In genomic region chr3:126655887-126656286, GRCh38 we compare ENCODE assay signal across 21 cellular contexts. TPM values are rescaled to one million over a fixed set of nuclear protein-coding genes. Genes with fewer than 3 reads are reported as not detected.
A peak's percentile ranks its signal among the peaks of the same experiment; 100 is the strongest.
DNase-seq lines count a peak whose midpoint lies in the region; ATAC-seq and TF ChIP-seq lines count a peak whose summit lies in the region.
"Had no signal": no experiment of that assay in that cellular context is flagged by ENCODE, and none has a peak within 500 bp of the region (broad histone marks: within the 10 kb centered on the region; RNA-seq: fewer than 3 reads in every experiment).

No MANE protein-coding gene starts in this region.

- H3T11ph ChIP-seq in H9 (ENCODE audit: low read length): no peak overlapping the region

- H2AFZ ChIP-seq in H9 (ENCODE audit: low read length): no peak overlapping the region

- H3K9me3 ChIP-seq in H9 (ENCODE audit: control insufficient read depth, low read depth, low read length): no peaks in the 10 kb centered on the region
- H3K9me3 ChIP-seq: uterus had no signal

- H3K14ac ChIP-seq in H9 (ENCODE audit: insufficient read depth, low read length): no peak overlapping the region

- no peak overlapping the region for H2AK5ac ChIP-seq in H9 (ENCODE audit: insufficient read length, low read length)

- H3K4me1 Mint-ChIP-seq in activated naive CD4-positive, alpha-beta T cell treated with anti-CD3 and anti-CD28 coated beads, Interleukin-2, amount 50 U/mL, for 24 hours: peaks cover 7% of the 10 kb centered on the region
- H3K4me1 Mint-ChIP-seq in H9: peaks cover 5 to 7% of the 10 kb centered on the region in 2 experiments
- H3K4me1 Mint-ChIP-seq in brain: peaks cover 26% of the 10 kb centered on the region
- peaks cover 11% of the 10 kb centered on the region for H3K4me1 Mint-ChIP-seq in osteocyte (ENCODE audit: unreplicated experiment)

- no peak overlapping the region for H2BK120ac ChIP-seq in H9 (ENCODE audit: low read depth, low read length, poor library complexity, severe bottlenecking)

- H3K4me1 ChIP-seq in H9 (ENCODE audit: insufficient read depth, low read length): no peaks in the 10 kb centered on the region
- H3K4me1 ChIP-seq: uterus had no signal

- H2BK15ac ChIP-seq in H9 (ENCODE audit: low read depth, low read length): no peak overlapping the region

- H3K4ac ChIP-seq in H9 (ENCODE audit: low read depth, low read length): no peak overlapping the region

- DNase-seq in activated naive CD4-positive, alpha-beta T cell treated with anti-CD3 and anti-CD28 coated beads, Interleukin-2, amount 50 U/mL, for 72 hours (ENCODE audit: low spot score in 2 of 2): no peak
- DNase-seq in H9 (no peak), osteocyte (ENCODE audit: extremely low spot score, unreplicated experiment) (no peak), NCI-H774 (lab: John Stamatoyannopoulos, UW) (no peak), HUDEP-2 (lab: John Stamatoyannopoulos, UW; ENCODE audit: unreplicated experiment in 76 of 76) (no peak)
- DNase-seq: activated CD4-positive, alpha-beta T cell treated with anti-CD3 and anti-CD28 coated beads, Interleukin-2, amount 50 U/mL, for 4 hours; CD4-positive, CD25-positive, alpha-beta regulatory T cell; dermis blood vessel endothelial cell; KBM-7; left cardiac atrium; NCI-H2171; NCI-H524; stimulated activated CD4-positive, alpha-beta T cell treated with anti-CD3 and anti-CD28 coated beads, Interleukin-15, amount 100 ng/mL, for 24 hours; uterus; WERI-Rb-1 had no signal

- H4K5ac ChIP-seq in H9 (ENCODE audit: insufficient read length, low read depth, low read length): no peak overlapping the region

- no peak overlapping the region for H4K91ac ChIP-seq in H9 (ENCODE audit: insufficient read length, low read depth, low read length)

- H3K23ac ChIP-seq in H9 (ENCODE audit: insufficient read length, low read depth, low read length): no peak overlapping the region

- no peak overlapping the region for H3K4me2 ChIP-seq in H9 (ENCODE audit: insufficient read depth, insufficient read length, low read length)

- no peak overlapping the region for H3K18ac ChIP-seq in H9 (ENCODE audit: insufficient read length, low read depth, low read length)

- no peaks in the 10 kb centered on the region for H3K27me3 ChIP-seq in H9 (ENCODE audit: insufficient read depth, low read length)
- H3K27me3 ChIP-seq: uterus had no signal

- no peaks in the 10 kb centered on the region for H3K79me2 ChIP-seq in H9 (ENCODE audit: insufficient read depth, low read length)

- no peak overlapping the region for H3K27ac ChIP-seq in H9 (ENCODE audit: insufficient read length, low read depth, low read length)

- no peak overlapping the region for H4K8ac ChIP-seq in H9 (replicated peaks; ENCODE audit: insufficient read length, low read depth, low read length)

- H3K36me3 Mint-ChIP-seq in activated naive CD4-positive, alpha-beta T cell treated with anti-CD3 and anti-CD28 coated beads, Interleukin-2, amount 50 U/mL, for 24 hours: no peaks in the 10 kb centered on the region
- H3K36me3 Mint-ChIP-seq in activated naive CD4-positive, alpha-beta T cell treated with anti-CD3 and anti-CD28 coated beads, Interleukin-2, amount 50 U/mL, for 72 hours: no peaks in the 10 kb centered on the region
- H3K36me3 Mint-ChIP-seq in H9 (ENCODE audit: insufficient read depth in 1 of 3, low read depth in 3 of 3) (peaks cover 0 to 2% (median 1%) of the 10 kb centered on the region in 3 experiments; a peak in 2 of 7 replicates), brain (peaks cover 4% of the 10 kb centered on the region), osteocyte (ENCODE audit: unreplicated experiment) (peaks cover 2% of the 10 kb centered on the region)
- H3K36me3 Mint-ChIP-seq: CD4-positive, CD25-positive, alpha-beta regulatory T cell; memory B cell had no signal

- no peaks in the 10 kb centered on the region for H4K20me1 ChIP-seq in H9 (ENCODE audit: control insufficient read depth, insufficient read depth, insufficient read length)

- H3K27me3 Mint-ChIP-seq in activated naive CD4-positive, alpha-beta T cell treated with anti-CD3 and anti-CD28 coated beads, Interleukin-2, amount 50 U/mL, for 24 hours: no peaks in the 10 kb centered on the region
- H3K27me3 Mint-ChIP-seq in H9 (ENCODE audit: low read depth) (peaks cover 57% of the 10 kb centered on the region), brain (peaks cover 20% of the 10 kb centered on the region), osteocyte (ENCODE audit: unreplicated experiment) (peaks cover 15% of the 10 kb centered on the region)

- WGBS in H9 (ENCODE audit: extremely low coverage, insufficient read length, low lambda C conversion rate): no CpG with 5 or more reads among the region's 11 CpGs

- H3K9me3 Mint-ChIP-seq in activated naive CD4-positive, alpha-beta T cell treated with anti-CD3 and anti-CD28 coated beads, Interleukin-2, amount 50 U/mL, for 24 hours: no peaks in the 10 kb centered on the region
- peaks cover 0 to under 1% of the 10 kb centered on the region in 2 donors for H3K9me3 Mint-ChIP-seq in activated naive CD4-positive, alpha-beta T cell treated with anti-CD3 and anti-CD28 coated beads, Interleukin-2, amount 50 U/mL, for 72 hours
- H3K9me3 Mint-ChIP-seq in H9 (peaks cover 10 to 11% of the 10 kb centered on the region in 2 experiments; a peak in 4 of 5 replicates), brain (peaks cover 0 to 13% (median 6%) of the 10 kb centered on the region in 5 experiments), osteocyte (ENCODE audit: unreplicated experiment) (peaks cover 2% of the 10 kb centered on the region)

- no peaks in the 10 kb centered on the region for H3K79me1 ChIP-seq in H9 (ENCODE audit: insufficient read depth, low read depth, low read length, poor library complexity, severe bottlenecking)

- H3K56ac ChIP-seq in H9 (ENCODE audit: insufficient read length, low read depth, low read length): no peak overlapping the region

- no peaks in the 10 kb centered on the region for H3K23me2 ChIP-seq in H9 (ENCODE audit: insufficient read length, low read depth, low read length, poor library complexity, severe bottlenecking)

- no peak overlapping the region for H2BK5ac ChIP-seq in H9 (ENCODE audit: insufficient read length, low read length)

- no peak for ATAC-seq in activated naive CD4-positive, alpha-beta T cell treated with anti-CD3 and anti-CD28 coated beads, Interleukin-2, amount 50 U/mL, for 72 hours
- no peak for ATAC-seq in HG02852 (IDR thresholded peaks at IDR 0.05; ENCODE audit: unreplicated experiment)
- ATAC-seq: HCT116, left cardiac atrium, sciatic nerve had no signal

- TF ChIP-seq CTCF in H9 (conservative IDR thresholded peaks at IDR 0.05) (no peak), brain (conservative IDR thresholded peaks at IDR 0.05) (no peak), osteocyte (IDR thresholded peaks at IDR 0.05) (no peak)

- H3K4me3 Mint-ChIP-seq in activated naive CD4-positive, alpha-beta T cell treated with anti-CD3 and anti-CD28 coated beads, Interleukin-2, amount 50 U/mL, for 24 hours: peak overlapping the region; percentile 54
- peak overlapping the region; percentile 68 to 83; a peak in 3 of 5 replicates for H3K4me3 Mint-ChIP-seq in H9
- H3K4me3 Mint-ChIP-seq in brain: peak overlapping the region; percentile 49 to 92 (median 90)
- H3K4me3 Mint-ChIP-seq in osteocyte (ENCODE audit: unreplicated experiment): peak overlapping the region; percentile 85

- H3K9ac ChIP-seq in H9 (ENCODE audit: extremely low read depth, insufficient read length, low read length): no peak overlapping the region

- no peak overlapping the region for H3K27ac Mint-ChIP-seq in activated naive CD4-positive, alpha-beta T cell treated with anti-CD3 and anti-CD28 coated beads, Interleukin-2, amount 50 U/mL, for 24 hours
- H3K27ac Mint-ChIP-seq in activated naive CD4-positive, alpha-beta T cell treated with anti-CD3 and anti-CD28 coated beads, Interleukin-2, amount 50 U/mL, for 72 hours: no peak overlapping the region
- H3K27ac Mint-ChIP-seq in H9 (no peak overlapping the region), brain (no peak overlapping the region), osteocyte (ENCODE audit: unreplicated experiment) (no peak overlapping the region)
- H3K27ac Mint-ChIP-seq: CD4-positive, CD25-positive, alpha-beta regulatory T cell; memory B cell had no signal

- no peak overlapping the region for H2BK12ac ChIP-seq in H9 (ENCODE audit: insufficient read length, low read depth, low read length)

- no peak overlapping the region for H2BK20ac ChIP-seq in H9 (ENCODE audit: low read depth, low read length, poor library complexity, severe bottlenecking)

RNA-seq across cellular contexts. Expression of gene TXNRD3, which starts 1.0 kb away (rescaled TPM):
- 1 to 10 TPM; 2.3 to 3.2 TPM for total RNA-seq in activated naive CD4-positive, alpha-beta T cell treated with anti-CD3 and anti-CD28 coated beads, Interleukin-2, amount 50 U/mL, for 72 hours
- total RNA-seq in H9 (2021): 7.0 and 8.1 TPM in 2 replicates
- 5.3 TPM for polyA plus RNA-seq in brain (ENCODE audit: insufficient read depth, low read depth, low replicate concordance)
- 16.9 and 17.6 TPM in 2 replicates for total RNA-seq in osteocyte

RNA-seq across cellular contexts. Expression of gene CHCHD6, which starts 48.2 kb away (rescaled TPM):
- total RNA-seq in activated naive CD4-positive, alpha-beta T cell treated with anti-CD3 and anti-CD28 coated beads, Interleukin-2, amount 50 U/mL, for 72 hours: 10 to 100 TPM; 13.6 to 19.7 TPM
- 32.2 and 34.2 TPM in 2 replicates for total RNA-seq in H9 (2021)
- polyA plus RNA-seq in brain (ENCODE audit: insufficient read depth, low read depth, low replicate concordance): 42.1 TPM
- total RNA-seq in osteocyte: 13.1 and 13.9 TPM in 2 replicates
